8 cellular contexts compared by ENCODE assay signal in genomic region chr2:100104265-100104664, GRCh38. TPM values are rescaled to one million over a fixed set of nuclear protein-coding genes. Genes with fewer than 3 reads are reported as not detected.
DNase-seq lines count a peak whose midpoint lies in the region; ATAC-seq and TF ChIP-seq lines count a peak whose summit lies in the region.
"Not testable (repeated sequence)": the region's sequence is repeated elsewhere in the genome, so short reads cannot be mapped to it uniquely, and the experiment has no call there.

No MANE protein-coding gene starts in this region.

- not testable (repeated sequence) for H3K4me3 Mint-ChIP-seq in activated naive CD8-positive, alpha-beta T cell treated with anti-CD3 and anti-CD28 coated beads, Interleukin-2, amount 50 U/mL, for 24 hours

- ATAC-seq in activated naive CD8-positive, alpha-beta T cell treated with anti-CD3 and anti-CD28 coated beads, Interleukin-2, amount 50 U/mL, for 24 hours: peak; percentile 48
- peak; percentile 47 for ATAC-seq in gastroesophageal sphincter
- peak; percentile 56 for ATAC-seq in left lung
- ATAC-seq in omental fat pad (ENCODE audit: low FRiP score): peak; percentile 27

- intact Hi-C loops in left lung (cut with DNase I); testis (cut with DNase I; ENCODE audit: low total_unique reads): not testable (repeated sequence)

- not testable (repeated sequence) for H3K9me3 Mint-ChIP-seq in activated naive CD8-positive, alpha-beta T cell treated with anti-CD3 and anti-CD28 coated beads, Interleukin-2, amount 50 U/mL, for 24 hours

- TF ChIP-seq CTCF in AG04450 (IDR thresholded peaks at IDR 0.05; ENCODE audit: low read depth, low read length); SK-N-SH (IDR thresholded peaks at IDR 0.05); gastroesophageal sphincter (IDR thresholded peaks at IDR 0.05); left lung (IDR thresholded peaks at IDR 0.05); omental fat pad (IDR thresholded peaks at IDR 0.05); testis (IDR thresholded peaks at IDR 0.05): not testable (repeated sequence)

- H3F3A ChIP-seq in GM23248 (ENCODE audit: insufficient read depth); SK-N-SH (replicated peaks; ENCODE audit: insufficient read depth): not testable (repeated sequence)

- H3K4me1 Mint-ChIP-seq in activated naive CD8-positive, alpha-beta T cell treated with anti-CD3 and anti-CD28 coated beads, Interleukin-2, amount 50 U/mL, for 24 hours: peaks cover 13% of the 10 kb centered on the region

- H4K20me1 ChIP-seq in GM23248 (ENCODE audit: insufficient read depth); SK-N-SH (ENCODE audit: insufficient read depth): not testable (repeated sequence)

- not testable (repeated sequence) for H3K9ac ChIP-seq in GM23248, SK-N-SH

- H3K27ac Mint-ChIP-seq in activated naive CD8-positive, alpha-beta T cell treated with anti-CD3 and anti-CD28 coated beads, Interleukin-2, amount 50 U/mL, for 24 hours: not testable (repeated sequence)

- not testable (repeated sequence) for DNase-seq in AG04450 (ENCODE audit: low read depth, low spot score); activated naive CD8-positive, alpha-beta T cell treated with anti-CD3 and anti-CD28 coated beads, Interleukin-2, amount 50 U/mL, for 24 hours; omental fat pad (ENCODE audit: low spot score); testis
- DNase-seq in GM23248 (peak; percentile 24), SK-N-SH (peak; percentile 37), left lung (peak in 1 of 2 donors; percentile 73)

- in situ Hi-C loops in GM23248 (cut with MboI): not testable (repeated sequence)

- peaks cover 20% of the 10 kb centered on the region for H3K27me3 Mint-ChIP-seq in activated naive CD8-positive, alpha-beta T cell treated with anti-CD3 and anti-CD28 coated beads, Interleukin-2, amount 50 U/mL, for 24 hours

- not testable (repeated sequence) for H3K9me3 ChIP-seq in AG04450 (ENCODE audit: control insufficient read depth, insufficient read depth, low read length); GM23248 (ENCODE audit: low read depth); SK-N-SH; gastroesophageal sphincter; left lung; testis

- H3K79me2 ChIP-seq in GM23248 (ENCODE audit: insufficient read depth); SK-N-SH (ENCODE audit: insufficient read depth): not testable (repeated sequence)

- not testable (repeated sequence) for H2AFZ ChIP-seq in GM23248; SK-N-SH (ENCODE audit: low read depth)

- H3K4me1 ChIP-seq in GM23248 (ENCODE audit: insufficient read depth); testis: not testable (repeated sequence)
- peaks cover 0 to 17% of the 10 kb centered on the region in 2 experiments; a peak in 2 of 4 replicates for H3K4me1 ChIP-seq in SK-N-SH (ENCODE audit: control insufficient read depth in 1 of 2, insufficient read depth in 2 of 2, low read depth in 1 of 2, low read length in 1 of 2)
- H3K4me1 ChIP-seq in gastroesophageal sphincter: peaks cover 4 to 32% (median 5%) of the 10 kb centered on the region in 3 donors
- peaks cover 0 to 21% of the 10 kb centered on the region in 2 donors for H3K4me1 ChIP-seq in left lung

- not testable (repeated sequence) for H3K4me2 ChIP-seq in GM23248 (ENCODE audit: unreplicated experiment); SK-N-SH

- POLR2A ChIA-PET in AG04450 (lab: Yijun Ruan, JAX); SK-N-SH (lab: Yijun Ruan, JAX): not testable (repeated sequence)

- H3K4me3 ChIP-seq in AG04450 (ENCODE audit: low read depth, low read length): peak overlapping the region; percentile 50
- not testable (repeated sequence) for H3K4me3 ChIP-seq in GM23248
- peak overlapping the region in 1 of 2 experiments; percentile 35; a peak in 1 of 4 replicates for H3K4me3 ChIP-seq in SK-N-SH (ENCODE audit: low read depth in 2 of 2, low read length in 1 of 2)
- peak overlapping the region; percentile 36 to 78 for H3K4me3 ChIP-seq in gastroesophageal sphincter
- peak overlapping the region in 1 of 2 donors; percentile 20 for H3K4me3 ChIP-seq in left lung
- H3K4me3 ChIP-seq in testis: peak overlapping the region; percentile 23 to 40

- TF ChIP-seq RAD21 in SK-N-SH (IDR thresholded peaks at IDR 0.05; ENCODE audit: low read length): not testable (repeated sequence)

- H3K36me3 Mint-ChIP-seq in activated naive CD8-positive, alpha-beta T cell treated with anti-CD3 and anti-CD28 coated beads, Interleukin-2, amount 50 U/mL, for 24 hours (ENCODE audit: low read depth): not testable (repeated sequence)

- 0 to 2% methylated on average over 9 to 10 of the region's 60 CpGs for whole genome bisulfite sequencing in GM23248 (ENCODE audit: low coverage in 1 of 2, low lambda C conversion rate in 2 of 2, missing lambda C conversion rate in 2 of 2), 2 experiments
- no CpG with 5 or more reads among the region's 60 CpGs for WGBS in SK-N-SH (ENCODE audit: low lambda C conversion rate)
- WGBS in gastroesophageal sphincter (ENCODE audit: low coverage in 1 of 2), 2 donors: no CpG with 5 or more reads among the region's 60 CpGs
- WGBS in testis, 2 donors: 0% methylated on average over 2 to 15 of the region's 60 CpGs

- H3K27ac ChIP-seq in AG04450 (ENCODE audit: low read depth, low read length); GM23248; SK-N-SH (ENCODE audit: low read depth in 2 of 2, low read length in 1 of 2); left lung; testis: not testable (repeated sequence)
- peak overlapping the region; percentile 8 to 89 (median 80) for H3K27ac ChIP-seq in gastroesophageal sphincter

- TF ChIP-seq POLR2A in gastroesophageal sphincter (IDR thresholded peaks at IDR 0.05); testis (IDR thresholded peaks at IDR 0.05): not testable (repeated sequence)

- TF ChIP-seq EP300 in SK-N-SH (IDR thresholded peaks at IDR 0.05; ENCODE audit: borderline replicate concordance in 1 of 2, low read depth in 1 of 2, low read length in 1 of 2); gastroesophageal sphincter (IDR thresholded peaks at IDR 0.05): not testable (repeated sequence)

- H3K27me3 ChIP-seq in AG04450 (ENCODE audit: control insufficient read depth, insufficient read depth, low read length); gastroesophageal sphincter; testis: not testable (repeated sequence)
- H3K27me3 ChIP-seq in GM23248 (replicated peaks; ENCODE audit: insufficient read depth) (peaks cover 37% of the 10 kb centered on the region), SK-N-SH (ENCODE audit: insufficient read depth) (peaks cover 16% of the 10 kb centered on the region; the same call in 1 of the 2 replicates), left lung (peaks cover 6 to 34% of the 10 kb centered on the region in 2 donors)

- not testable (repeated sequence) for H3K36me3 ChIP-seq in GM23248 (ENCODE audit: low read depth); SK-N-SH (replicated peaks in 1 of 2; ENCODE audit: control insufficient read depth in 1 of 2, insufficient read depth in 2 of 2, low read length in 1 of 2); gastroesophageal sphincter; left lung; testis (ENCODE audit: low read depth, missing control alignments)

- CTCF ChIA-PET in AG04450 (lab: Charles Lee); SK-N-SH (lab: Yijun Ruan, JAX): not testable (repeated sequence)

- not testable (repeated sequence) for H3K9me2 ChIP-seq in GM23248 (ENCODE audit: insufficient read depth); SK-N-SH

RNA-seq across cellular contexts. Expression of gene AFF3, which starts 38.1 kb away (rescaled TPM):
- polyA plus RNA-seq in AG04450 (2011; rRNA removed) (17.9 and 21.8 TPM in 2 replicates), GM23248 (2016; fragmentation: Nextera tagmentation; extraction: Ambion mirVana) (0.56 and 0.75 TPM in 2 replicates), SK-N-SH (2012; rRNA removed) (0.24 and 0.36 TPM in 2 replicates), testis (ENCODE audit: insufficient read depth, low read depth, low replicate concordance) (18.0 TPM)
- 56.8 and 63.4 TPM in 2 replicates for polyA minus RNA-seq in AG04450 (2011; rRNA and poly(A)+ RNA removed)
- total RNA-seq in GM23248 (2014; rRNA removed; shearing (Covaris generic)): 0.76 and 0.86 TPM in 2 replicates
- 0.22 and 0.59 TPM in 2 replicates for polyA plus RNA-seq in SK-N-SH (2012; cell fraction: cytosol; rRNA removed)
- polyA plus RNA-seq in SK-N-SH (2012; cell fraction: nucleus; rRNA removed): 0.62 and 1.0 TPM in 2 replicates
- total RNA-seq in gastroesophageal sphincter (10 to 100 TPM; 15.4 to 74.8 (median 37.7) TPM), left lung (10 to 100 TPM; 16.4 to 42.0 TPM), omental fat pad (1 to 10 TPM; 1.4 to 6.0 (median 2.7) TPM), testis (10 to 100 TPM; 27.1 to 34.4 TPM)
